In the genomic region with DNA sequence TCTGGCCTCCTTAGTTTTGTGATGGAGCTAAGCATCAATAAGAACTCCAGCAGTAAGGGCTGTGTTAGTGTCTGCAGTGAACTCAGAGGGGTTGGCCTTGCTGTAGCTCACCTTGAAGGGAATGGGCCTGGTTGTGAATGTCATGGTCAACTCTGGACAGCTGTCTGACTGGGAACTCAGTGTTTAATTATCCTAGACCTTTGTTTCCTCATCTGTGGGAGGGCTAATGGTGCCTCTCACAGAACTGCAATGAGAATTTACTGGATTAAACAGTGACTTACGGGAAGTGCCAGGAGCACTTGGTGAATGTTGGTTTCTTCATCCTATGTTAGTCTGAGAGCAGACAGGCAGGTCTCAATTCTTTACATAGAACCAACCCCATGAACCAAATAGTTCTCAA, we compare ENCODE assay signal across 35 cellular contexts. TPM values are rescaled to one million over a fixed set of nuclear protein-coding genes. Genes with fewer than 3 reads are reported as not detected.
"Had no signal": no experiment of that assay in that cellular context is flagged by ENCODE, and none has a peak within 500 bp of the region (broad histone marks: within the 10 kb centered on the region; RNA-seq: fewer than 3 reads in every experiment).

No MANE protein-coding gene starts in this region.

- H3K4me3 ChIP-seq: colonic mucosa, esophagus muscularis mucosa, gastroesophageal sphincter, heart left ventricle, hepatocyte, lung, neural progenitor cell, psoas muscle, skin epidermis, spleen, testis, tibial artery, upper lobe of left lung had no signal

- H3K9me3 Mint-ChIP-seq: dendritic cell treated with granulocyte-macrophage colony-stimulating factor and Interleukin-4, amounts not matched to agents 40 ng/mL and 50 ng/mL, for 4 days; endodermal cell; memory B cell; naive B cell; natural killer cell treated with Interleukin-12 subunit alpha and Interleukin-12 subunit beta and Interleukin-15 and Interleukin-18, amount 100 ng/mL, for 72 hours; neural progenitor cell; stimulated activated memory B cell treated with anti-CD40 and anti-IgM and Interleukin-4, amounts not matched to agents 10 μg/mL and 1 μg/mL and 100 μg/mL, for 72 hours had no signal

- H3K9me3 ChIP-seq: colonic mucosa, esophagus muscularis mucosa, gastroesophageal sphincter, heart left ventricle, psoas muscle, spleen, testis, tibial artery, upper lobe of left lung had no signal

- DNase-seq: colonic mucosa; effector CD8-positive, alpha-beta T cell; endodermal cell; foreskin keratinocyte; heart left ventricle; left cardiac atrium; left ventricle myocardium superior; naive B cell; psoas muscle; right cardiac atrium; spleen; stimulated activated CD4-positive, alpha-beta T cell treated with anti-CD3 and anti-CD28 coated beads, Interleukin-4, amount 100 ng/mL, for 4 hours; stimulated activated naive CD8-positive, alpha-beta T cell treated with anti-CD3 and anti-CD28 coated beads, Interleukin-15, Interleukin-2, amounts not matched to agents 100 U/mL and 50 U/mL, for 24 hours; substantia nigra; testis; tibial artery; upper lobe of left lung had no signal

- H3K36me3 ChIP-seq: colonic mucosa, heart left ventricle, neural progenitor cell, spleen, tibial artery, upper lobe of left lung had no signal

- H3K4me2 ChIP-seq: hepatocyte, neural progenitor cell had no signal

- H3K27me3 ChIP-seq: colonic mucosa, esophagus muscularis mucosa, gastroesophageal sphincter, heart left ventricle, hepatocyte, neural progenitor cell, spleen, testis, tibial artery, upper lobe of left lung had no signal

- H3K27me3 Mint-ChIP-seq: memory B cell had no signal

- H2AFZ ChIP-seq: hepatocyte, neural progenitor cell, parathyroid adenoma had no signal

- H3K36me3 Mint-ChIP-seq: naive B cell; natural killer cell treated with Interleukin-12 subunit alpha and Interleukin-12 subunit beta and Interleukin-15 and Interleukin-18, amount 100 ng/mL, for 72 hours; stimulated activated memory B cell treated with anti-CD40 and anti-IgM and Interleukin-4, amounts not matched to agents 10 μg/mL and 1 μg/mL and 100 μg/mL, for 72 hours had no signal

- H3K4me1 ChIP-seq: colonic mucosa, upper lobe of left lung had no signal

- H3K9ac ChIP-seq: neural progenitor cell, parathyroid adenoma had no signal

- H3K79me2 ChIP-seq: hepatocyte, parathyroid adenoma had no signal

- ATAC-seq: foreskin keratinocyte; heart left ventricle; left cardiac atrium; left ventricle myocardium superior; natural killer cell treated with Interleukin-12 subunit alpha and Interleukin-12 subunit beta and Interleukin-15 and Interleukin-18, amount 100 ng/mL, for 72 hours; psoas muscle; right cardiac atrium; stimulated activated memory B cell treated with anti-CD40 and anti-IgM and Interleukin-4, amounts not matched to agents 10 μg/mL and 1 μg/mL and 100 μg/mL, for 72 hours had no signal

- H3K4me3 Mint-ChIP-seq: dendritic cell treated with granulocyte-macrophage colony-stimulating factor and Interleukin-4, amounts not matched to agents 40 ng/mL and 50 ng/mL, for 4 days; endodermal cell; memory B cell; naive B cell; natural killer cell treated with Interleukin-12 subunit alpha and Interleukin-12 subunit beta and Interleukin-15 and Interleukin-18, amount 100 ng/mL, for 72 hours; neural progenitor cell; stimulated activated memory B cell treated with anti-CD40 and anti-IgM and Interleukin-4, amounts not matched to agents 10 μg/mL and 1 μg/mL and 100 μg/mL, for 72 hours had no signal

- H3K27ac Mint-ChIP-seq: dendritic cell treated with granulocyte-macrophage colony-stimulating factor and Interleukin-4, amounts not matched to agents 40 ng/mL and 50 ng/mL, for 4 days; endodermal cell; memory B cell; natural killer cell treated with Interleukin-12 subunit alpha and Interleukin-12 subunit beta and Interleukin-15 and Interleukin-18, amount 100 ng/mL, for 72 hours; neural progenitor cell; stimulated activated memory B cell treated with anti-CD40 and anti-IgM and Interleukin-4, amounts not matched to agents 10 μg/mL and 1 μg/mL and 100 μg/mL, for 72 hours had no signal

- H3K27ac ChIP-seq: colonic mucosa, epithelial cell of prostate, foreskin keratinocyte, gastroesophageal sphincter, heart left ventricle, hepatocyte, neural progenitor cell, parathyroid adenoma, psoas muscle, skin epidermis, spleen, tibial artery, upper lobe of left lung had no signal

RNA-seq across cellular contexts. Expression of a gene that starts 23.7 kb away (rescaled TPM):
- total RNA-seq: chondrocyte; endodermal cell; fibroblast of lung; foreskin keratinocyte; kidney epithelial cell; mononuclear cell; natural killer cell treated with Interleukin-12 subunit alpha and Interleukin-12 subunit beta and Interleukin-15 and Interleukin-18, amount 100 ng/mL, for 72 hours; osteoblast; renal cortical epithelial cell; spleen had no signal
- polyA plus RNA-seq: fibroblast of lung, foreskin keratinocyte had no signal
